14 cellular contexts compared by ENCODE assay signal in the genomic region with DNA sequence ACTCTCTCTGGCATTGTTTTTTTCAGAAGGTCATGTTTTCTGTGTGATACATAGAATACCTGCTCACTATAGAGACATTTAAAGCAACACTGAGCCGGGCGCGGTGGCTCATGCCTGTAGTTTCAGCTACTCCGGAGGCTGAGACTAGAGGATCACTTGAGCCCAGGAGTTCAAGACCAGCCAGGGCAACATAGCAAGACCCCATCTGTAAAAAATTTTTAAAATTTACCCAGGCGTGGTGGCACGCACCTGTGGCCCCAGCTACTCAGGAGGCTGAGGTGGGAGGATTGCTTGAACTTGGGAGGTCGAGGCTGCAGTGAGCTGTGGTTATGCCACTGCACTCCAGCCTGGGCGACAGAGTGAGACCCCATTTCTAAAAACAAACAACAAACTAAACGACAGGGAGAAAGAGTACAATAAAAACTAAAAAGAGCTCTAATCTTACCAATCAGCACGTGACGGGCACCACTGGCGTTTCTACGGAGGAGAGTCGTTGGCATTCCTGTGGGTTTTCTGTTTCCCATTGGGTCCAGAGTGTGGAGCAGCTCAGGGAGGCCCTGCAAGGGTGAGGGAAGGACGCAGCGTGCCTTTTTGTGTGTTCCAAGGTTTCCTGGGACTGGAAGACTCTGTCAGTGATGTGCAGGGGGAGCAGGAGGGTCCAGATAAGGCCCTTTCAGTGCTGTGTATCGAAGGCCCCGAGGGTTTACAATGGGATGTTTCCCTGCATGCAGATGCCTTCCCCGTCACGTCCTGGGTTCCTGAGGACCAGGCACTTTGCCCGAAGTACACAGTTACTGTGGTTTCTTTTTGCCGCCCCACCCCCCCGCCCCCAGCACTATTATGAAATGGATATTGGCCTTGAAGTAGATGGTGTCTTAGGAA. TPM values are rescaled to one million over a fixed set of nuclear protein-coding genes. Genes with fewer than 3 reads are reported as not detected.
DNase-seq lines count a peak whose midpoint lies in the region; ATAC-seq and TF ChIP-seq lines count a peak whose summit lies in the region.
"Had no signal": no experiment of that assay in that cellular context is flagged by ENCODE, and none has a peak within 500 bp of the region (broad histone marks: within the 10 kb centered on the region; RNA-seq: fewer than 3 reads in every experiment).

No MANE protein-coding gene starts in this region.

- H3K4me2 ChIP-seq in fibroblast of lung (ENCODE audit: extremely low read depth, insufficient read depth, low read length): no peak overlapping the region
- H3K4me2 ChIP-seq: BLaER1 treated with 17β-estradiol and CSF1 and Interleukin-3, amounts not matched to agents 10 nM and 100 nM had no signal

- TF ChIP-seq EP300 in ovary (IDR thresholded peaks at IDR 0.05): no peak

- H2AFZ ChIP-seq in fibroblast of lung (ENCODE audit: low read length): no peak overlapping the region

- H3K79me2 ChIP-seq in fibroblast of lung (ENCODE audit: control insufficient read depth, insufficient read depth, low read length): no peaks in the 10 kb centered on the region

- no peak for TF ChIP-seq CTCF in AG10803 (conservative IDR thresholded peaks at IDR 0.05; ENCODE audit: low read length)
- no peak for TF ChIP-seq CTCF in fibroblast of lung (conservative IDR thresholded peaks at IDR 0.05 in 1 of 2, IDR thresholded peaks at IDR 0.05 in 1 of 2; ENCODE audit: low read depth in 1 of 2, low read length in 2 of 2)
- TF ChIP-seq CTCF in ovary (IDR thresholded peaks at IDR 0.05): no peak
- no peak for TF ChIP-seq CTCF in GM13977 (IDR thresholded peaks at IDR 0.05; ENCODE audit: extremely low read depth, insufficient read depth, missing control alignments)

- no peak overlapping the region for H3K9ac ChIP-seq in fibroblast of lung (ENCODE audit: insufficient read depth, low read length)

- no peaks in the 10 kb centered on the region for H3K9me3 ChIP-seq in fibroblast of lung (ENCODE audit: control insufficient read depth, insufficient read depth, low read depth, low read length)
- H3K9me3 ChIP-seq in ovary: no peaks in the 10 kb centered on the region

- no peak for ATAC-seq in HG03196 (IDR thresholded peaks at IDR 0.05; ENCODE audit: unreplicated experiment)
- no peak for ATAC-seq in HG02938 (IDR thresholded peaks at IDR 0.05; ENCODE audit: unreplicated experiment)
- ATAC-seq in GM21423 (IDR thresholded peaks at IDR 0.05; ENCODE audit: unreplicated experiment): no peak

- H3K4me1 ChIP-seq in fibroblast of lung (ENCODE audit: control insufficient read depth, extremely low read depth, insufficient read depth, low read length): peaks cover 11% of the 10 kb centered on the region
- peaks cover 25% of the 10 kb centered on the region for H3K4me1 ChIP-seq in ovary (ENCODE audit: insufficient read depth)

- no peak overlapping the region for H3K27ac ChIP-seq in fibroblast of lung (ENCODE audit: insufficient read depth, low read length)
- H3K27ac ChIP-seq in ovary: peak overlapping the region in 1 of 2 donors; percentile 83
- H3K27ac ChIP-seq: cardiac muscle cell had no signal

- WGBS in ovary, 3 donors: 33 to 45% (median 37%) methylated on average over 23 of the region's 23 CpGs

- DNase-seq in AG10803 (ENCODE audit: low read depth): peak; percentile 89
- peak; percentile 76 for DNase-seq in RPMI7951 (ENCODE audit: low read depth)
- DNase-seq in fibroblast of lung (ENCODE audit: low read depth in 2 of 2): peak; percentile 45 to 70
- DNase-seq in ovary: peak in 4 of 5 donors; percentile 84 to 87 (median 87)
- DNase-seq in GM13977 (ENCODE audit: low spot score): no peak
- DNase-seq: NCI-H146 had no signal

- H4K20me1 ChIP-seq in fibroblast of lung (ENCODE audit: control insufficient read depth, extremely low read depth, insufficient read depth, low read length): no peaks in the 10 kb centered on the region
- H4K20me1 ChIP-seq: BLaER1 treated with 17β-estradiol and CSF1 and Interleukin-3, amounts not matched to agents 10 nM and 100 nM had no signal

- H3K36me3 ChIP-seq in fibroblast of lung (ENCODE audit: control insufficient read depth, insufficient read depth, low read length) (no peaks in the 10 kb centered on the region), ovary (no peaks in the 10 kb centered on the region)
- H3K36me3 ChIP-seq: cardiac muscle cell had no signal

- in situ Hi-C loops in GM13977 (cut with MboI; ENCODE audit: low pct_unique_long_range_greater_than_20kb, low sequenced_read_pairs, unreplicated experiment): no loop called here

- intact Hi-C loops in ovary (cut with DNase I): loop anchor here (1.0 to 10.0 kb wide), 6 partner anchors 156 to 563 kb away; partner anchors contain the start of genes RXRA (in 4 of the 4) and COL5A1 (in 2 of the 4)

- H3K4me3 ChIP-seq in AG10803 (ENCODE audit: low read length) (peak overlapping the region; percentile 3; the same call in 1 of the 2 replicates), fibroblast of lung (replicated peaks in 1 of 4; ENCODE audit: control extremely low read depth in 1 of 4, insufficient read depth in 1 of 4, low read depth in 3 of 4, low read length in 4 of 4) (no peak overlapping the region), ovary (no peak overlapping the region)
- H3K4me3 ChIP-seq: BLaER1 treated with 17β-estradiol and CSF1 and Interleukin-3, amounts not matched to agents 10 nM and 100 nM; cardiac muscle cell had no signal

- peak; percentile 17 for TF ChIP-seq POLR2A in ovary (IDR thresholded peaks at IDR 0.05)

- H3K27me3 ChIP-seq in fibroblast of lung (ENCODE audit: control insufficient read depth, insufficient read depth, low read length) (peaks cover 3% of the 10 kb centered on the region), ovary (no peaks in the 10 kb centered on the region)
- H3K27me3 ChIP-seq: cardiac muscle cell had no signal

RNA-seq across cellular contexts. Expression of gene RNU6ATAC, which starts 7.2 kb away (rescaled TPM):
- not detected in 2 replicates for total RNA-seq in RPMI7951 (2014; rRNA removed; shearing (Covaris generic))
- not detected in 2 replicates for total RNA-seq in fibroblast of lung
- not detected in 2 replicates for polyA plus RNA-seq in fibroblast of lung
- polyA plus RNA-seq in fibroblast of lung (2012): not detected in 2 replicates
- polyA minus RNA-seq in fibroblast of lung (ENCODE audit: low replicate concordance): under 0.01 TPM in 1 of 2 replicates, not detected in the other
- total RNA-seq in ovary: 100 to 1,000 TPM in 3 of 7 donors, 10 to 100 TPM in 2, not detected in 2; 74.9 to 294 (median 169) TPM
- not detected for polyA plus RNA-seq in ovary
- total RNA-seq: cardiac muscle cell, glomerular endothelial cell, HT-29, lung microvascular endothelial cell had no signal
- polyA plus RNA-seq: cardiac muscle cell had no signal

RNA-seq across cellular contexts. Expression of gene WDR5, which starts 35.7 kb away (rescaled TPM):
- total RNA-seq in RPMI7951 (2014; rRNA removed; shearing (Covaris generic)): 15.8 and 16.3 TPM in 2 replicates
- total RNA-seq in fibroblast of lung: 15.4 and 15.5 TPM in 2 replicates
- polyA plus RNA-seq in fibroblast of lung: 26.0 and 28.0 TPM in 2 replicates
- polyA plus RNA-seq in fibroblast of lung (2012): 21.5 and 29.5 TPM in 2 replicates
- 12.8 and 23.1 TPM in 2 replicates for polyA minus RNA-seq in fibroblast of lung (ENCODE audit: low replicate concordance)
- 10 to 100 TPM in 6 of 7 donors, 1 to 10 TPM in 1; 8.7 to 33.5 (median 28.6) TPM for total RNA-seq in ovary
- 10 to 100 TPM; 20.0 to 22.3 TPM for polyA plus RNA-seq in ovary
